ENCODE assay signal across 23 cellular contexts in genomic region chr17:41870627-41871026, GRCh38. TPM values are rescaled to one million over a fixed set of nuclear protein-coding genes. Genes with fewer than 3 reads are reported as not detected.
DNase-seq lines count a peak whose midpoint lies in the region; ATAC-seq and TF ChIP-seq lines count a peak whose summit lies in the region.
"Had no signal": no experiment of that assay in that cellular context is flagged by ENCODE, and none has a peak within 500 bp of the region (broad histone marks: within the 10 kb centered on the region; RNA-seq: fewer than 3 reads in every experiment).

No MANE protein-coding gene starts in this region.

- DNase-seq in activated naive CD4-positive, alpha-beta T cell treated with anti-CD3 and anti-CD28 coated beads, Interleukin-2, amount 50 U/mL, for 72 hours (ENCODE audit: low spot score in 2 of 2): no peak
- DNase-seq in activated naive CD4-positive, alpha-beta T cell treated with anti-CD3 and anti-CD28 coated beads for 36 hours: no peak
- no peak for DNase-seq in RWPE2 (ENCODE audit: low spot score)
- DNase-seq in dermis blood vessel endothelial cell: peak; percentile 26
- DNase-seq in stimulated activated effector memory CD8-positive, alpha-beta T cell treated with anti-CD3 and anti-CD28 coated beads, Interleukin-12 subunit alpha, Interleukin-12 subunit beta, amount 100 ng/mL, for 72 hours (ENCODE audit: low spot score in 2 of 2): no peak
- DNase-seq in CD8-positive, alpha-beta memory T cell: no peak
- DNase-seq in stimulated activated naive CD4-positive, alpha-beta T cell (lab: John Stamatoyannopoulos, UW): no peak
- no peak for DNase-seq in spleen
- DNase-seq: activated CD8-positive, alpha-beta memory T cell treated with anti-CD3 and anti-CD28 coated beads for 24 hours; COR-L47; midbrain; NCI-H1105 treated with DMSO at 0.1 percent for 48 hours; NCI-H2171; NCI-H69; SIG-M5; stimulated activated CD4-positive, alpha-beta T cell treated with anti-CD3 and anti-CD28 coated beads, Interleukin-4, amount 100 ng/mL, for 4 hours; WERI-Rb-1 had no signal

- H3K27me3 ChIP-seq in RWPE2 (ENCODE audit: insufficient read depth, poor library complexity, severe bottlenecking) (no peaks in the 10 kb centered on the region), spleen (replicated peaks in 1 of 7) (no peaks in the 10 kb centered on the region)
- no peaks in the 10 kb centered on the region for H3K27me3 ChIP-seq in CD8-positive, alpha-beta memory T cell (ENCODE audit: insufficient read depth, low read length, poor library complexity, severe bottlenecking)
- H3K27me3 ChIP-seq: vagina had no signal

- H3K9me3 ChIP-seq in RWPE2 (ENCODE audit: severe bottlenecking) (no peaks in the 10 kb centered on the region), spleen (no peaks in the 10 kb centered on the region)
- H3K9me3 ChIP-seq in CD8-positive, alpha-beta memory T cell (ENCODE audit: low read length): no peaks in the 10 kb centered on the region
- H3K9me3 ChIP-seq: psoas muscle, vagina had no signal

- H3K4me3 ChIP-seq in RWPE2 (ENCODE audit: severe bottlenecking) (no peak overlapping the region), spleen (no peak overlapping the region)
- no peak overlapping the region for H3K4me3 ChIP-seq in CD8-positive, alpha-beta memory T cell (ENCODE audit: low read length)
- H3K4me3 ChIP-seq: psoas muscle, vagina had no signal

- TF ChIP-seq CTCF in RWPE2 (IDR thresholded peaks at IDR 0.05; ENCODE audit: poor library complexity, severe bottlenecking): no peak
- no peak for TF ChIP-seq CTCF in spleen (IDR thresholded peaks at IDR 0.05 in 8 of 11, conservative IDR thresholded peaks at IDR 0.05 in 3 of 11)

- peaks cover 81% of the 10 kb centered on the region for H3K36me3 ChIP-seq in RWPE2 (ENCODE audit: low read depth)
- peaks cover 27% of the 10 kb centered on the region for H3K36me3 ChIP-seq in CD8-positive, alpha-beta memory T cell (ENCODE audit: insufficient read depth, low read length)
- peaks cover 9 to 90% (median 73%) of the 10 kb centered on the region in 6 donors for H3K36me3 ChIP-seq in spleen

- intact Hi-C loops in activated naive CD4-positive, alpha-beta T cell treated with anti-CD3 and anti-CD28 coated beads for 36 hours (cut with micrococcal nuclease): no loop called here
- intact Hi-C loops in spleen (cut with DNase I; ENCODE audit: low total_unique reads): no loop called here

- H3K4me1 ChIP-seq in RWPE2 (ENCODE audit: insufficient read depth, poor library complexity, severe bottlenecking): no peaks in the 10 kb centered on the region
- H3K4me1 ChIP-seq in CD8-positive, alpha-beta memory T cell (ENCODE audit: insufficient read depth, low read length): no peaks in the 10 kb centered on the region
- H3K4me1 ChIP-seq in spleen: peaks cover 0 to 4% (median under 1%) of the 10 kb centered on the region in 6 donors
- H3K4me1 ChIP-seq: psoas muscle, vagina had no signal

- CTCF ChIA-PET in activated naive CD4-positive, alpha-beta T cell treated with anti-CD3 and anti-CD28 coated beads for 36 hours (lab: Charles Lee): no interaction called here
- CTCF ChIA-PET in CD8-positive, alpha-beta memory T cell (lab: Charles Lee): interaction anchor here (0.9 kb wide), 1 partner anchor 69 kb away, joined by 3 read pairs; no protein-coding TSS in a partner anchor

- peaks cover 11% of the 10 kb centered on the region for H3K4me1 Mint-ChIP-seq in activated naive CD4-positive, alpha-beta T cell treated with anti-CD3 and anti-CD28 coated beads for 36 hours (ENCODE audit: low read depth)
- peaks cover 6% of the 10 kb centered on the region for H3K4me1 Mint-ChIP-seq in stimulated activated effector memory CD8-positive, alpha-beta T cell treated with anti-CD3 and anti-CD28 coated beads, Interleukin-12 subunit alpha, Interleukin-12 subunit beta, amount 100 ng/mL, for 72 hours
- peaks cover 2 to 8% (median 6%) of the 10 kb centered on the region in 3 donors for H3K4me1 Mint-ChIP-seq in CD8-positive, alpha-beta memory T cell
- H3K4me1 Mint-ChIP-seq: central memory CD8-positive, alpha-beta T cell had no signal

- H3K27ac Mint-ChIP-seq in activated naive CD4-positive, alpha-beta T cell treated with anti-CD3 and anti-CD28 coated beads, Interleukin-2, amount 50 U/mL, for 72 hours: peak overlapping the region; percentile 9 to 85
- H3K27ac Mint-ChIP-seq in activated naive CD4-positive, alpha-beta T cell treated with anti-CD3 and anti-CD28 coated beads for 36 hours: no peak overlapping the region
- peak overlapping the region; percentile 85 for H3K27ac Mint-ChIP-seq in stimulated activated effector memory CD8-positive, alpha-beta T cell treated with anti-CD3 and anti-CD28 coated beads, Interleukin-12 subunit alpha, Interleukin-12 subunit beta, amount 100 ng/mL, for 72 hours
- peak overlapping the region in 2 of 8 donors; percentile 55 to 69 for H3K27ac Mint-ChIP-seq in CD8-positive, alpha-beta memory T cell

- no peak overlapping the region for H3K27ac ChIP-seq in RWPE2 (ENCODE audit: poor library complexity, severe bottlenecking)
- no peak overlapping the region for H3K27ac ChIP-seq in CD8-positive, alpha-beta memory T cell (ENCODE audit: low read depth, low read length)
- H3K27ac ChIP-seq in spleen: no peak overlapping the region
- H3K27ac ChIP-seq: psoas muscle, vagina, WERI-Rb-1 had no signal

- TF ChIP-seq POLR2A in spleen (IDR thresholded peaks at IDR 0.05): no peak

- H3K36me3 Mint-ChIP-seq in activated naive CD4-positive, alpha-beta T cell treated with anti-CD3 and anti-CD28 coated beads, Interleukin-2, amount 50 U/mL, for 72 hours: peaks cover 8 to 24% of the 10 kb centered on the region in 2 donors
- H3K36me3 Mint-ChIP-seq in activated naive CD4-positive, alpha-beta T cell treated with anti-CD3 and anti-CD28 coated beads for 36 hours (ENCODE audit: low read depth): peaks cover 34% of the 10 kb centered on the region
- H3K36me3 Mint-ChIP-seq in stimulated activated effector memory CD8-positive, alpha-beta T cell treated with anti-CD3 and anti-CD28 coated beads, Interleukin-12 subunit alpha, Interleukin-12 subunit beta, amount 100 ng/mL, for 72 hours: peaks cover 93% of the 10 kb centered on the region
- peaks cover 0 to 74% (median 7%) of the 10 kb centered on the region in 3 donors for H3K36me3 Mint-ChIP-seq in CD8-positive, alpha-beta memory T cell

- H3K27me3 Mint-ChIP-seq in activated naive CD4-positive, alpha-beta T cell treated with anti-CD3 and anti-CD28 coated beads for 36 hours (ENCODE audit: low read depth): no peaks in the 10 kb centered on the region
- no peaks in the 10 kb centered on the region for H3K27me3 Mint-ChIP-seq in CD8-positive, alpha-beta memory T cell
- H3K27me3 Mint-ChIP-seq: central memory CD8-positive, alpha-beta T cell had no signal

- ATAC-seq in activated naive CD4-positive, alpha-beta T cell treated with anti-CD3 and anti-CD28 coated beads, Interleukin-2, amount 50 U/mL, for 72 hours: peak in 1 of 2 donors; percentile 44
- 0 out of 3 replicates have a peak, but pooled peaks have one; percentile 15 for ATAC-seq in RWPE2 (ENCODE audit: low read depth)
- no peak for ATAC-seq in stimulated activated effector memory CD8-positive, alpha-beta T cell treated with anti-CD3 and anti-CD28 coated beads, Interleukin-12 subunit alpha, Interleukin-12 subunit beta, amount 100 ng/mL, for 72 hours
- ATAC-seq: psoas muscle had no signal

- no peak overlapping the region for H3K4me3 Mint-ChIP-seq in activated naive CD4-positive, alpha-beta T cell treated with anti-CD3 and anti-CD28 coated beads for 36 hours
- no peak overlapping the region for H3K4me3 Mint-ChIP-seq in stimulated activated effector memory CD8-positive, alpha-beta T cell treated with anti-CD3 and anti-CD28 coated beads, Interleukin-12 subunit alpha, Interleukin-12 subunit beta, amount 100 ng/mL, for 72 hours
- peak overlapping the region in 2 of 7 donors; percentile 3 to 27 for H3K4me3 Mint-ChIP-seq in CD8-positive, alpha-beta memory T cell
- H3K4me3 Mint-ChIP-seq: central memory CD8-positive, alpha-beta T cell; neural crest cell; T-helper 1 cell treated with Interleukin-12 subunit alpha and Interleukin-12 subunit beta and Interleukin-4 antibody, amounts not matched to agents 30 μg/mL and 1 μg/mL, for 36 hours had no signal

- 85 to 92% (median 91%) methylated on average over 7 of the region's 7 CpGs for WGBS in spleen, 5 donors

- POLR2A ChIA-PET in CD8-positive, alpha-beta memory T cell (lab: Charles Lee): no interaction called here

- no peaks in the 10 kb centered on the region for H3K9me3 Mint-ChIP-seq in activated naive CD4-positive, alpha-beta T cell treated with anti-CD3 and anti-CD28 coated beads, Interleukin-2, amount 50 U/mL, for 72 hours
- no peaks in the 10 kb centered on the region for H3K9me3 Mint-ChIP-seq in activated naive CD4-positive, alpha-beta T cell treated with anti-CD3 and anti-CD28 coated beads for 36 hours
- no peaks in the 10 kb centered on the region for H3K9me3 Mint-ChIP-seq in stimulated activated effector memory CD8-positive, alpha-beta T cell treated with anti-CD3 and anti-CD28 coated beads, Interleukin-12 subunit alpha, Interleukin-12 subunit beta, amount 100 ng/mL, for 72 hours
- H3K9me3 Mint-ChIP-seq in CD8-positive, alpha-beta memory T cell: no peaks in the 10 kb centered on the region
- H3K9me3 Mint-ChIP-seq: central memory CD8-positive, alpha-beta T cell; neural crest cell; T-helper 1 cell treated with Interleukin-12 subunit alpha and Interleukin-12 subunit beta and Interleukin-4 antibody, amounts not matched to agents 30 μg/mL and 1 μg/mL, for 36 hours had no signal

RNA-seq across cellular contexts. Expression of gene KLHL11, which starts 5.4 kb away (rescaled TPM):
- total RNA-seq in activated naive CD4-positive, alpha-beta T cell treated with anti-CD3 and anti-CD28 coated beads, Interleukin-2, amount 50 U/mL, for 72 hours: 10 to 100 TPM; 14.1 to 29.3 TPM
- total RNA-seq in activated naive CD4-positive, alpha-beta T cell treated with anti-CD3 and anti-CD28 coated beads for 36 hours: 1 to 10 TPM; 8.9 to 9.6 TPM
- 35.7 and 41.2 TPM in 2 replicates for total RNA-seq in dermis blood vessel endothelial cell
- 10 to 100 TPM; 24.7 to 26.9 TPM for total RNA-seq in CD8-positive, alpha-beta memory T cell
- polyA plus RNA-seq in CD8-positive, alpha-beta memory T cell: 6.4 TPM
- 10 to 100 TPM; 10.1 to 25.2 (median 12.6) TPM for total RNA-seq in spleen
- 1 to 10 TPM in 1 of 3 donors, under 1 TPM in 2; 0.17 to 1.1 (median 0.20) TPM for polyA plus RNA-seq in spleen

RNA-seq across cellular contexts. Expression of gene KLHL10, which starts 33.0 kb away (rescaled TPM):
- under 1 TPM; 0.12 to 0.14 TPM for total RNA-seq in activated naive CD4-positive, alpha-beta T cell treated with anti-CD3 and anti-CD28 coated beads, Interleukin-2, amount 50 U/mL, for 72 hours
- total RNA-seq in activated naive CD4-positive, alpha-beta T cell treated with anti-CD3 and anti-CD28 coated beads for 36 hours: not detected
- total RNA-seq in dermis blood vessel endothelial cell (0.05 TPM in 1 of 2 replicates, not detected in the other), spleen (1 to 10 TPM in 1 of 7 donors, under 1 TPM in 1, not detected in 5; 0.60 to 2.1 TPM)
- total RNA-seq in CD8-positive, alpha-beta memory T cell: not detected
- polyA plus RNA-seq in CD8-positive, alpha-beta memory T cell: 0.24 TPM
- under 1 TPM; 0.03 to 0.20 (median 0.05) TPM for polyA plus RNA-seq in spleen
- total RNA-seq: LHCN-M2, neural crest cell, psoas muscle, vagina had no signal

RNA-seq across cellular contexts. Expression of gene NT5C3B, which starts 34.6 kb away (rescaled TPM):
- 10 to 100 TPM; 52.4 to 62.1 TPM for total RNA-seq in activated naive CD4-positive, alpha-beta T cell treated with anti-CD3 and anti-CD28 coated beads, Interleukin-2, amount 50 U/mL, for 72 hours
- 10 to 100 TPM; 25.9 to 28.1 TPM for total RNA-seq in activated naive CD4-positive, alpha-beta T cell treated with anti-CD3 and anti-CD28 coated beads for 36 hours
- total RNA-seq in dermis blood vessel endothelial cell: 53.0 and 102 TPM in 2 replicates
- total RNA-seq in CD8-positive, alpha-beta memory T cell: 10 to 100 TPM; 48.5 to 50.2 TPM
- polyA plus RNA-seq in CD8-positive, alpha-beta memory T cell: 45.0 TPM
- total RNA-seq in spleen: 10 to 100 TPM; 17.0 to 43.9 (median 26.0) TPM
- polyA plus RNA-seq in spleen: 10 to 100 TPM; 38.9 to 62.7 (median 60.9) TPM

RNA-seq across cellular contexts. Expression of gene ACLY, which starts 48.1 kb away (rescaled TPM):
- total RNA-seq in activated naive CD4-positive, alpha-beta T cell treated with anti-CD3 and anti-CD28 coated beads, Interleukin-2, amount 50 U/mL, for 72 hours: 100 to 1,000 TPM; 140 to 187 TPM
- total RNA-seq in activated naive CD4-positive, alpha-beta T cell treated with anti-CD3 and anti-CD28 coated beads for 36 hours: 100 to 1,000 TPM; 153 to 161 TPM
- 195 and 384 TPM in 2 replicates for total RNA-seq in dermis blood vessel endothelial cell
- 100 to 1,000 TPM; 188 to 189 TPM for total RNA-seq in CD8-positive, alpha-beta memory T cell
- 70.6 TPM for polyA plus RNA-seq in CD8-positive, alpha-beta memory T cell
- total RNA-seq in spleen: 100 to 1,000 TPM in 2 of 7 donors, 10 to 100 TPM in 5; 64.9 to 112 (median 87.6) TPM
- 10 to 100 TPM; 17.7 to 28.6 (median 21.6) TPM for polyA plus RNA-seq in spleen

RNA-seq across cellular contexts. Expression of gene FKBP10, which starts 57.8 kb away (rescaled TPM):
- total RNA-seq in activated naive CD4-positive, alpha-beta T cell treated with anti-CD3 and anti-CD28 coated beads, Interleukin-2, amount 50 U/mL, for 72 hours: under 1 TPM in 1 of 2 donors, not detected in 1; 0.47 TPM
- under 1 TPM in 1 of 2 experiments, not detected in 1; 0.36 TPM for total RNA-seq in activated naive CD4-positive, alpha-beta T cell treated with anti-CD3 and anti-CD28 coated beads for 36 hours
- total RNA-seq in dermis blood vessel endothelial cell: 186 and 244 TPM in 2 replicates
- total RNA-seq in CD8-positive, alpha-beta memory T cell: 1 to 10 TPM; 1.4 to 1.5 TPM
- polyA plus RNA-seq in CD8-positive, alpha-beta memory T cell: not detected
- 10 to 100 TPM; 14.8 to 30.8 (median 16.7) TPM for total RNA-seq in spleen
- polyA plus RNA-seq in spleen: 10 to 100 TPM in 1 of 3 donors, 1 to 10 TPM in 2; 9.6 to 18.9 (median 9.9) TPM
